Comparison of ENCODE assay signal across 15 cellular contexts in the genomic region with DNA sequence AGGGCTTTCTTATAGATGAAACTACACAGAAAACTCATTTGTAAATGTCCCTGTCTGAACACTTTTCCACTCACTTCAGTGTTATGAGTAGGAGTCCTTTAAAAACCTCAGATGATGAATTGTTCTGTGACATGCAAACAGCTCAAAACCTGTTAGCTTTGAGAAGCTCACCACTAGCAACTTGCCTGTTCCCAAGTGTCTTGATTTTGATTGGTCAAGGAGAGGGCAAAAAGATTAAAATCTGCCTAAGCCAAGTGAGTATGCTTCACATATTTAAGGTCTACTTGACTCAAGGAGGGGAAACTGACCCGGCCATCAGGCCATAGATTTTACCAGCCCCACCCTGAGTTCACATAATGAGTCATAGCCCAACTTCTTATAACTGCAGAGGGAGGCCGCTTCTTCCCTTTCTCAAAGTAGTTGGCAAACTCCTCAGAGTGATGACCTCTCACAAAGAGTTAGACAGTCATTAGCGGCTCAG. TPM values are rescaled to one million over a fixed set of nuclear protein-coding genes. Genes with fewer than 3 reads are reported as not detected.
A peak's percentile ranks its signal among the peaks of the same experiment; 100 is the strongest.
DNase-seq lines count a peak whose midpoint lies in the region; ATAC-seq and TF ChIP-seq lines count a peak whose summit lies in the region.
"Had no signal": no experiment of that assay in that cellular context is flagged by ENCODE, and none has a peak within 500 bp of the region (broad histone marks: within the 10 kb centered on the region; RNA-seq: fewer than 3 reads in every experiment).

No MANE protein-coding gene starts in this region.

- peak overlapping the region; percentile 14 for H2BK5ac ChIP-seq in trophoblast cell (ENCODE audit: low read depth, low read length, poor library complexity)

- H3K9me3 Mint-ChIP-seq in GM23338: peaks cover 9% of the 10 kb centered on the region; the same call in 2 of the 3 replicates

- peaks cover 4% of the 10 kb centered on the region for H3K36me3 ChIP-seq in GM23338 (ENCODE audit: insufficient read depth)
- no peaks in the 10 kb centered on the region for H3K36me3 ChIP-seq in trophoblast cell (ENCODE audit: control insufficient read depth in 1 of 2, insufficient read depth in 2 of 2, low read length in 2 of 2)
- H3K36me3 ChIP-seq in psoas muscle (ENCODE audit: insufficient read depth in 1 of 2, low read depth in 1 of 2): no peaks in the 10 kb centered on the region
- H3K36me3 ChIP-seq: adrenal gland had no signal

- peaks cover 29% of the 10 kb centered on the region for H3K4me1 Mint-ChIP-seq in GM23338
- H3K4me1 Mint-ChIP-seq: CD4-positive, CD25-positive, alpha-beta regulatory T cell; natural killer cell had no signal

- no peak overlapping the region for H3K4ac ChIP-seq in trophoblast cell (ENCODE audit: low read depth, low read length)

- no peak overlapping the region for H2AK5ac ChIP-seq in trophoblast cell (ENCODE audit: low read length)

- ATAC-seq in GM23338 (no peak), Right ventricle myocardium inferior (no peak), right cardiac atrium (no peak), psoas muscle (no peak)
- ATAC-seq: natural killer cell had no signal

- no peak overlapping the region for H4K91ac ChIP-seq in trophoblast cell (ENCODE audit: low read depth, low read length)

- intact Hi-C loops in Right ventricle myocardium inferior (cut with DNase I): no loop called here
- intact Hi-C loops in right cardiac atrium (cut with DNase I): no loop called here
- intact Hi-C loops in psoas muscle (cut with DNase I): no loop called here

- H4K12ac ChIP-seq in trophoblast cell (ENCODE audit: low read depth, low read length): no peak overlapping the region

- H3K9me2 ChIP-seq in GM23338 (ENCODE audit: insufficient read depth): no peaks in the 10 kb centered on the region; the same call in 1 of the 2 replicates

- no peak overlapping the region for H3K14ac ChIP-seq in trophoblast cell (ENCODE audit: low read length)

- no peak overlapping the region for H2BK120ac ChIP-seq in trophoblast cell (ENCODE audit: insufficient read depth, low read length, poor library complexity)

- H4K20me1 ChIP-seq in GM23338 (replicated peaks; ENCODE audit: insufficient read depth): no peaks in the 10 kb centered on the region

- H3K36me3 Mint-ChIP-seq in GM23338 (ENCODE audit: low read depth): peaks cover 16% of the 10 kb centered on the region; the same call in 2 of the 3 replicates
- H3K36me3 Mint-ChIP-seq: CD4-positive, CD25-positive, alpha-beta regulatory T cell; natural killer cell had no signal

- H3K4me1 ChIP-seq in GM23338 (ENCODE audit: insufficient read depth) (peaks cover 17% of the 10 kb centered on the region), trophoblast cell (ENCODE audit: control insufficient read depth in 1 of 2, insufficient read depth in 2 of 2, low read length in 2 of 2) (peaks cover 5 to 7% of the 10 kb centered on the region in 2 experiments), right cardiac atrium (ENCODE audit: control insufficient read depth, insufficient read depth, low read length) (no peaks in the 10 kb centered on the region), psoas muscle (no peaks in the 10 kb centered on the region)
- H3K4me1 ChIP-seq: adrenal gland had no signal

- no peak overlapping the region for H3K23ac ChIP-seq in trophoblast cell (ENCODE audit: low read length)

- H3K9me3 ChIP-seq in trophoblast cell (ENCODE audit: insufficient read depth, low read depth, low read length) (no peaks in the 10 kb centered on the region), right cardiac atrium (ENCODE audit: control insufficient read depth, low read length) (no peaks in the 10 kb centered on the region), psoas muscle (no peaks in the 10 kb centered on the region)
- H3K9me3 ChIP-seq: adrenal gland had no signal

- no peaks in the 10 kb centered on the region for H3K27me3 Mint-ChIP-seq in GM23338 (ENCODE audit: insufficient read depth, low read depth, poor library complexity)
- H3K27me3 Mint-ChIP-seq: CD4-positive, CD25-positive, alpha-beta regulatory T cell had no signal

- H3K79me1 ChIP-seq in trophoblast cell (ENCODE audit: low read length): peaks cover 4% of the 10 kb centered on the region

- H3K4me2 ChIP-seq in GM23338: peak overlapping the region; percentile 60
- H3K4me2 ChIP-seq in trophoblast cell (ENCODE audit: low read length): no peak overlapping the region

- H2AFZ ChIP-seq in GM23338 (peak overlapping the region; percentile 21; the same call in 1 of the 2 replicates), trophoblast cell (ENCODE audit: insufficient read depth, low read length, poor library complexity) (peak overlapping the region; percentile 1)

- H3K27me3 ChIP-seq in GM23338 (ENCODE audit: insufficient read depth) (no peaks in the 10 kb centered on the region), trophoblast cell (ENCODE audit: insufficient read depth, low read length) (no peaks in the 10 kb centered on the region), right cardiac atrium (ENCODE audit: control insufficient read depth, insufficient read depth) (no peaks in the 10 kb centered on the region), psoas muscle (ENCODE audit: insufficient read depth in 3 of 3, low read length in 2 of 3) (no peaks in the 10 kb centered on the region)

- DNase-seq in GM23338 (ENCODE audit: low spot score) (no peak), MV-4-11 (lab: John Stamatoyannopoulos, UW) (peak; percentile 18), epithelial cell of prostate (ENCODE audit: low read depth, low spot score) (peak; percentile 64), trophoblast cell (no peak), UCSD-AML1 (lab: John Stamatoyannopoulos, UW; ENCODE audit: unreplicated experiment) (no peak), Right ventricle myocardium inferior (ENCODE audit: missing footprints) (no peak), right cardiac atrium (no peak), psoas muscle (no peak)
- DNase-seq: adrenal gland; CD4-positive, CD25-positive, alpha-beta regulatory T cell; cortex of kidney; foreskin melanocyte; natural killer cell; NCI-H1694; NCI-H748 treated with DMSO at 0.1 percent for 48 hours had no signal

- no peak overlapping the region for H3K4me3 Mint-ChIP-seq in GM23338
- H3K4me3 Mint-ChIP-seq: CD4-positive, CD25-positive, alpha-beta regulatory T cell; natural killer cell had no signal

- H3K79me2 ChIP-seq in GM23338 (replicated peaks; ENCODE audit: insufficient read depth) (no peaks in the 10 kb centered on the region), trophoblast cell (ENCODE audit: control insufficient read depth, insufficient read depth, low read length, poor library complexity) (peaks cover 1% of the 10 kb centered on the region)

- no peak overlapping the region for H3K27ac ChIP-seq in GM23338 (ENCODE audit: low read depth)
- H3K27ac ChIP-seq in epithelial cell of prostate: peak overlapping the region; percentile 83
- no peak overlapping the region for H3K27ac ChIP-seq in trophoblast cell (ENCODE audit: low read depth, low read length)
- H3K27ac ChIP-seq in right cardiac atrium (ENCODE audit: low read length): no peak overlapping the region
- H3K27ac ChIP-seq in psoas muscle: no peak overlapping the region
- H3K27ac ChIP-seq: adrenal gland had no signal

- no peak overlapping the region for H3K9ac ChIP-seq in trophoblast cell (ENCODE audit: low read length)

- H4K8ac ChIP-seq in trophoblast cell (ENCODE audit: low read depth, low read length): no peak overlapping the region

- TF ChIP-seq CTCF in GM23338 (conservative IDR thresholded peaks at IDR 0.05; ENCODE audit: low read depth in 2 of 2) (no peak), psoas muscle (IDR thresholded peaks at IDR 0.05) (no peak)

- H3K27ac Mint-ChIP-seq in GM23338: no peak overlapping the region
- H3K27ac Mint-ChIP-seq: CD4-positive, CD25-positive, alpha-beta regulatory T cell; natural killer cell had no signal

- no peak overlapping the region for H2BK12ac ChIP-seq in trophoblast cell (ENCODE audit: low read length)

- WGBS in trophoblast cell (ENCODE audit: extremely low coverage, insufficient coverage, insufficient read length): no CpG with 5 or more reads among the region's 3 CpGs
- 73% methylated on average over 3 of the region's 3 CpGs for WGBS in right cardiac atrium
- WGBS in psoas muscle, 3 donors: 74 to 82% (median 81%) methylated on average over 3 of the region's 3 CpGs

- H3K4me3 ChIP-seq in GM23338 (peak overlapping the region; percentile 10; the same call in 1 of the 2 replicates), trophoblast cell (ENCODE audit: low read depth, low read length) (no peak overlapping the region), right cardiac atrium (ENCODE audit: low read length) (no peak overlapping the region), psoas muscle (no peak overlapping the region)
- H3K4me3 ChIP-seq: adrenal gland had no signal

- no peak overlapping the region for H3K18ac ChIP-seq in trophoblast cell (ENCODE audit: low read length)

- H3F3A ChIP-seq in GM23338 (replicated peaks; ENCODE audit: low read depth): no peaks in the 10 kb centered on the region

RNA-seq across cellular contexts. Expression of a gene that starts 45.2 kb away (rescaled TPM):
- 0.28 TPM in 1 of 2 replicates, not detected in the other for total RNA-seq in GM23338 (2014; rRNA removed; shearing (Covaris generic))
- polyA plus RNA-seq in GM23338 (2016; fragmentation: Nextera tagmentation; extraction: Ambion mirVana): 0.16 TPM in 1 of 2 replicates, not detected in the other
- 19.4 and 19.9 TPM in 2 replicates for polyA plus RNA-seq in trophoblast cell (2013)
- total RNA-seq in Right ventricle myocardium inferior: 40.1 TPM
- total RNA-seq in right cardiac atrium: 10 to 100 TPM; 20.4 to 41.2 (median 33.6) TPM
- 16.9 TPM for polyA plus RNA-seq in right cardiac atrium
- 1 to 10 TPM in 3 of 4 donors, under 1 TPM in 1; 0.77 to 6.8 (median 4.0) TPM for total RNA-seq in psoas muscle
- 1 to 10 TPM; 2.0 to 5.3 (median 2.1) TPM for polyA plus RNA-seq in psoas muscle
- polyA plus RNA-seq: CD4-positive, CD25-positive, alpha-beta regulatory T cell had no signal

Comparison
In these comparisons a context has a peak if more than half of its experiments do, and no peak if none do; other contexts are left out.
1. DNase-seq: peak in MV-4-11 (single experiment) and epithelial cell of prostate (single experiment); none in GM23338 (single experiment), trophoblast cell (0 of 2), UCSD-AML1 (single experiment), Right ventricle myocardium inferior (single experiment), right cardiac atrium (0 of 3) and psoas muscle (0 of 2).